In genomic region chr2:197577446-197577845, GRCh38 we compare ENCODE assay signal across 28 cellular contexts.
DNase-seq lines count a peak whose midpoint lies in the region; ATAC-seq, FAIRE-seq and TF ChIP-seq lines count a peak whose summit lies in the region.
"Had no signal": no experiment of that assay in that cellular context is flagged by ENCODE, and none has a peak within 500 bp of the region (broad histone marks: within the 10 kb centered on the region; RNA-seq: fewer than 3 reads in every experiment).

No MANE protein-coding gene starts in this region.

- TF ChIP-seq CTCF in right atrium auricular region (IDR thresholded peaks at IDR 0.05) (no peak), D721Med (IDR thresholded peaks at IDR 0.05; ENCODE audit: insufficient read depth, missing control alignments) (no peak)

- peaks cover 0 to 16% of the 10 kb centered on the region in 2 donors for H3K4me1 ChIP-seq in right atrium auricular region
- peaks cover 4 to 7% of the 10 kb centered on the region in 2 donors for H3K4me1 ChIP-seq in aorta (ENCODE audit: control insufficient read depth in 1 of 2, insufficient read depth in 2 of 2, low read length in 2 of 2)
- H3K4me1 ChIP-seq: body of pancreas, gastrocnemius medialis, sigmoid colon had no signal

- 87 to 92% methylated on average over 4 of the region's 4 CpGs for WGBS in aorta, 2 donors

- DNase-seq in Right ventricle myocardium inferior (ENCODE audit: missing footprints): no peak
- DNase-seq in right atrium auricular region (ENCODE audit: low spot score): no peak
- DNase-seq in aorta: no peak
- no peak for DNase-seq in D721Med (ENCODE audit: insufficient read length, low spot score)
- no peak for DNase-seq in ecto neural progenitor cell (ENCODE audit: low spot score)
- no peak for DNase-seq in activated gamma-delta T cell treated with Interleukin-2 at 50 U/mL for 16 hours
- DNase-seq: 8988T; activated CD4-positive, alpha-beta memory T cell treated with anti-CD3 and anti-CD28 coated beads for 36 hours; activated CD4-positive, alpha-beta T cell treated with anti-CD3 and anti-CD28 coated beads for 1 hour; activated CD8-positive, alpha-beta memory T cell treated with anti-CD3 and anti-CD28 coated beads, Interleukin-2, amount 50 U/mL, for 4 hours; activated naive CD4-positive, alpha-beta T cell treated with Interleukin-2 at 50 U/mL for 16 hours; body of pancreas; CD4-positive, alpha-beta T cell; cerebellar nuclear complex; DND-41; gastrocnemius medialis; GF-D8; HCEC 1CT; immature natural killer cell; naive B cell; NCI-H187; NCI-H510A; sigmoid colon; stimulated activated CD4-positive, alpha-beta T cell treated with anti-CD3 and anti-CD28 coated beads, Interleukin-4, amount 100 ng/mL, for 1 hour; T-cell had no signal

- peak; percentile 86 for ATAC-seq in Right ventricle myocardium inferior
- ATAC-seq in aorta (ENCODE audit: low FRiP score): peak; percentile 46
- ATAC-seq: body of pancreas, T-cell had no signal

- H3K27ac ChIP-seq in right atrium auricular region (no peak overlapping the region), cingulate gyrus (ENCODE audit: low read depth, low read length) (peak overlapping the region; percentile 20), layer of hippocampus (ENCODE audit: low read depth, low read length) (peak overlapping the region; percentile 27), aorta (ENCODE audit: low read depth in 1 of 2, low read length in 2 of 2) (no peak overlapping the region)
- H3K27ac ChIP-seq: body of pancreas, HL-60, sigmoid colon had no signal

- H3K9me3 ChIP-seq in right atrium auricular region (peaks cover 0 to 8% of the 10 kb centered on the region in 2 donors), aorta (ENCODE audit: control insufficient read depth, low read length) (no peaks in the 10 kb centered on the region)
- H3K9me3 ChIP-seq: body of pancreas, gastrocnemius medialis, sigmoid colon had no signal

- H3K4me3 ChIP-seq in right atrium auricular region (no peak overlapping the region), aorta (ENCODE audit: low read length in 2 of 2) (no peak overlapping the region)
- H3K4me3 ChIP-seq: body of pancreas, gastrocnemius medialis, sigmoid colon had no signal

- no peaks in the 10 kb centered on the region for H3K36me3 ChIP-seq in right atrium auricular region
- H3K36me3 ChIP-seq in aorta (ENCODE audit: control insufficient read depth in 1 of 2, insufficient read depth in 2 of 2, low read length in 1 of 2): no peaks in the 10 kb centered on the region
- H3K36me3 ChIP-seq: gastrocnemius medialis, sigmoid colon had no signal

- FAIRE-seq in D721Med (lab: Jason Lieb, UNC): no peak

- intact Hi-C loops in Right ventricle myocardium inferior (cut with DNase I) (no loop called here), aorta (cut with DNase I) (no loop called here)

- H3K27me3 ChIP-seq in right atrium auricular region (no peaks in the 10 kb centered on the region), layer of hippocampus (ENCODE audit: control insufficient read depth, insufficient read depth, low read length) (no peaks in the 10 kb centered on the region), aorta (ENCODE audit: control insufficient read depth in 1 of 2, insufficient read depth in 2 of 2, low read length in 1 of 2) (no peaks in the 10 kb centered on the region)
- H3K27me3 ChIP-seq: body of pancreas, gastrocnemius medialis, sigmoid colon had no signal

Comparison
In these comparisons a context has a peak if more than half of its experiments do, and no peak if none do; other contexts are left out.
1. H3K27ac ChIP-seq: peak in cingulate gyrus (single experiment) and layer of hippocampus (single experiment); none in right atrium auricular region (0 of 2) and aorta (0 of 2).